24 cellular contexts compared by ENCODE assay signal in the genomic region with DNA sequence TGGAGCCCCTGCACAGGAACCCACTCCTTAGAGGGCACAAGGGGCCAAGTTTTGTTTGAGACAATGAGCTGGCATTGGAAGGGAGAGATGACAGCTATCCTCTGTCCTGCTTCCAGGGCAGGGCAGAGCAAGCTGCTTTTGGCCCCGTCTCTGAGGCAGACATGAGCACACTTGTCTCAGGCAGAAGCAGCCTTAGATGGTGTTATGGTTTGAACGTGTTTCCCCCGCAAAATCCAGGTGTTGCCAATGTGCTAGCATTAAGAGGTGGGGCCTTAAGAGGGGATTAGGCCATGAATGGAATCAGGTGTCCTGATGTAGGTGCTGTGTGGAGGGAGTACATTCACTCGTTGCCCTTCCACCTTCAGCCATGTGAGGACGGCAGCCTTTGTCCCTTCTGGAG. TPM values are rescaled to one million over a fixed set of nuclear protein-coding genes. Genes with fewer than 3 reads are reported as not detected.
DNase-seq lines count a peak whose midpoint lies in the region; FAIRE-seq and TF ChIP-seq lines count a peak whose summit lies in the region.
"Had no signal": no experiment of that assay in that cellular context is flagged by ENCODE, and none has a peak within 500 bp of the region (broad histone marks: within the 10 kb centered on the region; RNA-seq: fewer than 3 reads in every experiment).

No MANE protein-coding gene starts in this region.

- H4K20me1 ChIP-seq in BLaER1 (no peaks in the 10 kb centered on the region), MM.1S (ENCODE audit: insufficient read depth, low read length) (no peaks in the 10 kb centered on the region), H1 (replicated peaks in 1 of 2; ENCODE audit: control insufficient read depth in 1 of 2, insufficient read depth in 2 of 2, low read length in 2 of 2) (no peaks in the 10 kb centered on the region)

- 86% methylated on average over 5 of the region's 5 CpGs; no CpG with 5 or more reads in 1 of the 2 experiments for WGBS in H1 (ENCODE audit: extremely low coverage in 1 of 2, insufficient coverage in 1 of 2, insufficient read length in 1 of 2, insufficient replicate concordance in 2 of 2, low coverage in 1 of 2, low lambda C conversion rate in 2 of 2, missing lambda C conversion rate in 1 of 2), 2 experiments
- 89% methylated on average over 5 of the region's 5 CpGs for WGBS in mesenchymal stem cell

- FAIRE-seq in H1 (lab: Jason Lieb, UNC) = no peak
- FAIRE-seq: GM12891, GM18507 had no signal

- H3K4me1 ChIP-seq in BLaER1 = peaks cover 92% of the 10 kb centered on the region
- no peaks in the 10 kb centered on the region for H3K4me1 ChIP-seq in MM.1S (ENCODE audit: low read length)
- H3K4me1 ChIP-seq in H1 (replicated peaks in 1 of 4; ENCODE audit: control insufficient read depth in 3 of 4, insufficient read depth in 4 of 4, low read length in 3 of 4) = peaks cover 0 to 12% (median 9%) of the 10 kb centered on the region in 4 experiments; a peak in 6 of 7 replicates
- peaks cover 6% of the 10 kb centered on the region for H3K4me1 ChIP-seq in mesenchymal stem cell (ENCODE audit: control insufficient read depth, insufficient read depth, low read depth, low read length)
- H3K4me1 ChIP-seq in tibial artery = peaks cover 0 to 3% (median 0%) of the 10 kb centered on the region in 4 donors

- intact Hi-C loops in tibial artery (cut with DNase I; ENCODE audit: low total_unique reads) = no loop called here

- H3K14ac ChIP-seq in H1 (ENCODE audit: insufficient read length) = no peak overlapping the region
- H3K14ac ChIP-seq in mesenchymal stem cell (ENCODE audit: low read length in 2 of 2) = no peak overlapping the region

- no peaks in the 10 kb centered on the region for H3K9me3 ChIP-seq in BLaER1
- H3K9me3 ChIP-seq in MM.1S (replicated peaks; ENCODE audit: insufficient read depth, low read length) = no peaks in the 10 kb centered on the region
- no peaks in the 10 kb centered on the region for H3K9me3 ChIP-seq in H1 (ENCODE audit: insufficient read depth in 2 of 2, low read depth in 1 of 2, low read length in 1 of 2)
- no peaks in the 10 kb centered on the region for H3K9me3 ChIP-seq in mesenchymal stem cell (ENCODE audit: control insufficient read depth, low read length)
- no peaks in the 10 kb centered on the region for H3K9me3 ChIP-seq in tibial artery

- H3K4me2 ChIP-seq in BLaER1 (peak overlapping the region; percentile 72), MM.1S (ENCODE audit: low read depth, low read length) (no peak overlapping the region), H1 (ENCODE audit: insufficient read depth in 1 of 2, low read depth in 2 of 2, low read length in 2 of 2) (no peak overlapping the region), mesenchymal stem cell (ENCODE audit: low read length, poor library complexity, severe bottlenecking) (no peak overlapping the region)
- H3K4me2 ChIP-seq: KMS-11 had no signal

- TF ChIP-seq RAD21 in H1 (IDR thresholded peaks at IDR 0.05 in 1 of 2, conservative IDR thresholded peaks at IDR 0.05 in 1 of 2; ENCODE audit: low read depth in 2 of 2, low read length in 2 of 2) = no peak

- no peaks in the 10 kb centered on the region for H3K79me1 ChIP-seq in H1 (ENCODE audit: low read depth, low read length)
- no peaks in the 10 kb centered on the region for H3K79me1 ChIP-seq in mesenchymal stem cell (replicated peaks; ENCODE audit: low read length, poor library complexity, severe bottlenecking)

- peak overlapping the region; percentile 60; the same call in 1 of the 2 replicates for H2BK5ac ChIP-seq in H1 (ENCODE audit: low read depth, low read length)
- H2BK5ac ChIP-seq in mesenchymal stem cell (ENCODE audit: low read depth, low read length, poor library complexity, severe bottlenecking) = no peak overlapping the region

- H2AFZ ChIP-seq in MM.1S (ENCODE audit: low read length) (no peak overlapping the region), H1 (ENCODE audit: low read length) (peak overlapping the region; percentile 65; the same call in 1 of the 2 replicates), mesenchymal stem cell (ENCODE audit: low read depth, low read length) (no peak overlapping the region)

- peak; percentile 4 for DNase-seq in MM.1S
- DNase-seq in H1 (ENCODE audit: low read depth in 1 of 2, low spot score in 2 of 2) = no peak
- DNase-seq in mesenchymal stem cell = no peak
- no peak for DNase-seq in tibial artery
- no peak for DNase-seq in activated naive CD4-positive, alpha-beta T cell (lab: John Stamatoyannopoulos, UW)
- DNase-seq in NCI-H1417 treated with DMSO at 0.1 percent for 48 hours (lab: John Stamatoyannopoulos, UW) = no peak
- DNase-seq in type B pancreatic cell (ENCODE audit: extremely low spot score, unreplicated experiment) = no peak
- DNase-seq: CD8-positive, alpha-beta memory T cell; GF-D8; GOT3; HFFc6; NCI-H1105 treated with DMSO at 0.1 percent for 48 hours; NCI-H187 treated with DMSO at 0.1 percent for 48 hours; NCI-H748 treated with DMSO at 0.1 percent for 48 hours; OCI-M1 had no signal

- H3K36me3 ChIP-seq in BLaER1 (no peaks in the 10 kb centered on the region), MM.1S (replicated peaks; ENCODE audit: insufficient read depth, low read length) (no peaks in the 10 kb centered on the region), H1 (ENCODE audit: control insufficient read depth in 2 of 4, insufficient read depth in 4 of 4, low read length in 3 of 4) (no peaks in the 10 kb centered on the region), mesenchymal stem cell (ENCODE audit: control insufficient read depth in 1 of 2, insufficient read depth in 2 of 2, low read depth in 1 of 2, low read length in 2 of 2) (no peaks in the 10 kb centered on the region), tibial artery (no peaks in the 10 kb centered on the region)

- CTCF ChIA-PET in H1 (lab: Charles Lee; ENCODE audit: partially characterized antibody) = interaction anchor here (1.0 to 14.7 kb wide), 8 partner anchors 10 to 436 kb away, joined by 3 to 243 read pairs (median 5); partner anchors contain the start of gene KCNJ5

- H3K4me3 ChIP-seq in BLaER1 (no peak overlapping the region), MM.1S (ENCODE audit: low read length) (no peak overlapping the region), H1 (ENCODE audit: extremely low read depth in 1 of 4, insufficient read depth in 2 of 4, low read depth in 3 of 4, low read length in 4 of 4) (no peak overlapping the region), mesenchymal stem cell (ENCODE audit: insufficient read depth in 1 of 2, low read depth in 1 of 2, low read length in 2 of 2) (no peak overlapping the region), tibial artery (no peak overlapping the region)

- H4K8ac ChIP-seq in H1 (ENCODE audit: extremely low read depth, insufficient read depth, low read length) (no peak overlapping the region), mesenchymal stem cell (ENCODE audit: low read length) (peak overlapping the region; percentile 55)

- H3K27ac ChIP-seq in BLaER1 (no peak overlapping the region), MM.1S (ENCODE audit: low read length) (no peak overlapping the region), H1 (ENCODE audit: low read depth, low read length) (no peak overlapping the region), mesenchymal stem cell (ENCODE audit: low read length, poor library complexity, severe bottlenecking) (no peak overlapping the region), tibial artery (no peak overlapping the region)
- H3K27ac ChIP-seq: KMS-11 had no signal

- no peaks in the 10 kb centered on the region for H3K36me3 Mint-ChIP-seq in type B pancreatic cell
- H3K36me3 Mint-ChIP-seq: CD8-positive, alpha-beta memory T cell had no signal

- TF ChIP-seq POLR2A in H1 (IDR thresholded peaks at IDR 0.05; ENCODE audit: control extremely low read depth in 1 of 2, low read depth in 2 of 2, low read length in 2 of 2) = no peak

- peak overlapping the region; percentile 31 for H4K91ac ChIP-seq in H1 (replicated peaks; ENCODE audit: insufficient read length, low read length)
- peak overlapping the region; percentile 56 for H4K91ac ChIP-seq in mesenchymal stem cell (ENCODE audit: low read length)

- no peak overlapping the region for H4K5ac ChIP-seq in H1 (ENCODE audit: insufficient read length, low read depth, low read length)

- no peak overlapping the region for H3K23ac ChIP-seq in H1 (ENCODE audit: insufficient read length)
- H3K23ac ChIP-seq in mesenchymal stem cell (ENCODE audit: low read length in 2 of 2) = no peak overlapping the region

- H3K23me2 ChIP-seq in H1 (ENCODE audit: low read depth, low read length) = no peaks in the 10 kb centered on the region

- H3K9ac ChIP-seq in BLaER1 (no peak overlapping the region), MM.1S (ENCODE audit: low read length) (no peak overlapping the region), H1 (replicated peaks in 1 of 4; ENCODE audit: extremely low read depth in 1 of 4, low read depth in 3 of 4, low read length in 3 of 4) (no peak overlapping the region), mesenchymal stem cell (ENCODE audit: low read length) (no peak overlapping the region)
- H3K9ac ChIP-seq: KMS-11 had no signal

- H3K27me3 ChIP-seq in BLaER1 = no peaks in the 10 kb centered on the region
- H3K27me3 ChIP-seq in MM.1S (replicated peaks; ENCODE audit: insufficient read depth, low read length) = no peaks in the 10 kb centered on the region; the same call in 1 of the 2 replicates
- peaks cover 0 to 6% (median 0%) of the 10 kb centered on the region in 4 experiments; a peak in 3 of 7 replicates for H3K27me3 ChIP-seq in H1 (replicated peaks in 1 of 4; ENCODE audit: control insufficient read depth in 3 of 4, extremely low read depth in 1 of 4, insufficient read depth in 3 of 4, low read length in 3 of 4)
- H3K27me3 ChIP-seq in mesenchymal stem cell (ENCODE audit: control insufficient read depth in 1 of 2, insufficient read depth in 1 of 2, low read length in 2 of 2) = peaks cover 42 to 69% of the 10 kb centered on the region in 2 experiments
- peaks cover 0 to 25% of the 10 kb centered on the region in 2 donors for H3K27me3 ChIP-seq in tibial artery

- 0 out of 2 replicates have a peak overlapping the region, but pooled peaks have one; percentile 61 for H2BK20ac ChIP-seq in H1 (ENCODE audit: low read length)

- peak overlapping the region; percentile 84; the same call in 1 of the 2 replicates for H2BK12ac ChIP-seq in H1 (ENCODE audit: low read depth, low read length)
- H2BK12ac ChIP-seq in mesenchymal stem cell (ENCODE audit: low read length in 2 of 2) = no peak overlapping the region

- TF ChIP-seq EP300 in H1 (IDR thresholded peaks at IDR 0.05; ENCODE audit: borderline replicate concordance in 1 of 2, low read depth in 2 of 2, low read length in 2 of 2) = no peak

- peak overlapping the region; percentile 32; the same call in 1 of the 2 replicates for H3K18ac ChIP-seq in H1 (ENCODE audit: extremely low read depth, low read length)
- no peak overlapping the region for H3K18ac ChIP-seq in mesenchymal stem cell (ENCODE audit: low read depth in 1 of 2, low read length in 2 of 2)

- no peaks in the 10 kb centered on the region for H3F3A ChIP-seq in MM.1S (ENCODE audit: insufficient read depth, low read length)

- H3K79me2 ChIP-seq in MM.1S (ENCODE audit: low read length) (no peaks in the 10 kb centered on the region), H1 (ENCODE audit: control insufficient read depth in 1 of 2, insufficient read depth in 2 of 2, low read length in 2 of 2) (no peaks in the 10 kb centered on the region)

- H2BK120ac ChIP-seq in H1 (replicated peaks; ENCODE audit: low read depth, low read length) (no peak overlapping the region), mesenchymal stem cell (ENCODE audit: low read depth, low read length) (no peak overlapping the region)

- no peak overlapping the region for H3K56ac ChIP-seq in H1 (replicated peaks; ENCODE audit: insufficient read length, low read depth, low read length)

- TF ChIP-seq CTCF in MM.1S (IDR thresholded peaks at IDR 0.05; ENCODE audit: low read length) (no peak), H1 (IDR thresholded peaks at IDR 0.05; ENCODE audit: control extremely low read depth in 1 of 3, insufficient read depth in 1 of 3, low read depth in 1 of 3, low read length in 3 of 3) (no peak), tibial artery (IDR thresholded peaks at IDR 0.05) (no peak), type B pancreatic cell (conservative IDR thresholded peaks at IDR 0.05) (no peak)

- H3K4ac ChIP-seq in H1 (replicated peaks; ENCODE audit: insufficient read length, low read depth, low read length) (no peak overlapping the region), mesenchymal stem cell (ENCODE audit: low read depth in 1 of 2, low read length in 2 of 2) (no peak overlapping the region)

- H2BK15ac ChIP-seq in H1 (ENCODE audit: low read length) = no peak overlapping the region
- H2BK15ac ChIP-seq in mesenchymal stem cell (ENCODE audit: low read depth, poor library complexity, severe bottlenecking) = no peak overlapping the region

- H3K4me1 Mint-ChIP-seq in type B pancreatic cell (ENCODE audit: unreplicated experiment) = peaks cover 17% of the 10 kb centered on the region
- H3K4me1 Mint-ChIP-seq: CD8-positive, alpha-beta memory T cell had no signal

- H2AK5ac ChIP-seq in H1 (ENCODE audit: low read depth, low read length) (0 out of 2 replicates have a peak overlapping the region, but pooled peaks have one; percentile 45), mesenchymal stem cell (ENCODE audit: low read length, severe bottlenecking) (no peak overlapping the region)

- no peaks in the 10 kb centered on the region for H3K9me2 ChIP-seq in MM.1S (replicated peaks; ENCODE audit: insufficient read depth, low read length)

- POLR2A ChIA-PET in H1 (lab: Charles Lee; ENCODE audit: partially characterized antibody) = interaction anchor here (1.0 kb wide), 2 partner anchors 9 to 12 kb away, joined by 3 read pairs; no protein-coding TSS in a partner anchor

- no peak overlapping the region for H3K27ac Mint-ChIP-seq in type B pancreatic cell
- H3K27ac Mint-ChIP-seq: CD8-positive, alpha-beta memory T cell; HFFc6 had no signal

- H3K4me3 Mint-ChIP-seq in type B pancreatic cell = no peak overlapping the region
- H3K4me3 Mint-ChIP-seq: CD8-positive, alpha-beta memory T cell; HFFc6 had no signal

- H3K27me3 Mint-ChIP-seq in type B pancreatic cell = peaks cover 3% of the 10 kb centered on the region

- no peaks in the 10 kb centered on the region for H3K9me3 Mint-ChIP-seq in type B pancreatic cell
- H3K9me3 Mint-ChIP-seq: CD8-positive, alpha-beta memory T cell; HFFc6 had no signal

RNA-seq across cellular contexts. Expression of gene TP53AIP1, which starts 2.5 kb away (rescaled TPM):
- not detected in 2 replicates for total RNA-seq in H1 (2021; fragmentation: NEBNext Ultra II Directional; extraction: Animal tissue kit (Norgen Biotek cat#: 25700))
- polyA plus RNA-seq in H1 (2011; rRNA removed) = 0.03 TPM in 1 of 2 replicates, not detected in the other
- polyA plus RNA-seq in H1 (2011; cell fraction: cytosol; rRNA removed) = 0.04 TPM
- polyA plus RNA-seq in H1 (2011; cell fraction: nucleus; rRNA removed) = 0.19 TPM
- 0.18 to 0.25 TPM in 2 of 4 replicates, not detected in the others for polyA plus RNA-seq in H1 (2012, experiment 1 of 2)
- not detected for polyA plus RNA-seq in H1 (2012, experiment 2 of 2)
- 0.04 TPM for polyA plus RNA-seq in H1 (2013, experiment 1 of 2)
- polyA plus RNA-seq in H1 (2013, experiment 2 of 2) = 0.02 TPM
- not detected in 2 replicates for polyA minus RNA-seq in H1 (2011; rRNA and poly(A)+ RNA removed)
- polyA minus RNA-seq in H1 (2011; cell fraction: cytosol; rRNA and poly(A)+ RNA removed) = not detected
- 0.70 TPM for polyA minus RNA-seq in H1 (2011; cell fraction: nucleus; rRNA and poly(A)+ RNA removed)
- polyA plus RNA-seq in mesenchymal stem cell (2013, experiment 1 of 2) = not detected
- not detected for polyA plus RNA-seq in mesenchymal stem cell (2013, experiment 2 of 2)
- 0.24 and 0.69 TPM in 2 replicates for total RNA-seq in type B pancreatic cell (ENCODE audit: low replicate concordance)
- total RNA-seq: A172; CD8-positive, alpha-beta memory T cell; HFFc6; M059J; NCI-H460; RPMI7951 had no signal
- polyA plus RNA-seq: BJ; CD8-positive, alpha-beta memory T cell had no signal

RNA-seq across cellular contexts. Expression of gene KCNJ5, which starts 49.0 kb away (rescaled TPM):
- total RNA-seq in H1 (2021; fragmentation: NEBNext Ultra II Directional; extraction: Animal tissue kit (Norgen Biotek cat#: 25700)) = not detected in 2 replicates
- polyA plus RNA-seq in H1 (2011; rRNA removed) = 0.03 and 0.05 TPM in 2 replicates
- polyA plus RNA-seq in H1 (2011; cell fraction: cytosol; rRNA removed) = 0.03 TPM
- 0.10 TPM for polyA plus RNA-seq in H1 (2011; cell fraction: nucleus; rRNA removed)
- polyA plus RNA-seq in H1 (2012, experiment 1 of 2) = 0.03 to 0.09 TPM in 2 of 4 replicates, not detected in the others
- polyA plus RNA-seq in H1 (2012, experiment 2 of 2) = not detected
- polyA plus RNA-seq in H1 (2013, experiment 1 of 2) = not detected
- not detected for polyA plus RNA-seq in H1 (2013, experiment 2 of 2)
- polyA minus RNA-seq in H1 (2011; rRNA and poly(A)+ RNA removed) = 0.13 TPM in 1 of 2 replicates, not detected in the other
- 0.22 TPM for polyA minus RNA-seq in H1 (2011; cell fraction: cytosol; rRNA and poly(A)+ RNA removed)
- not detected for polyA minus RNA-seq in H1 (2011; cell fraction: nucleus; rRNA and poly(A)+ RNA removed)
- 0.03 TPM for polyA plus RNA-seq in mesenchymal stem cell (2013, experiment 1 of 2)
- polyA plus RNA-seq in mesenchymal stem cell (2013, experiment 2 of 2) = not detected
- 0.90 and 1.6 TPM in 2 replicates for total RNA-seq in type B pancreatic cell (ENCODE audit: low replicate concordance)
- total RNA-seq: HFFc6, M059J, NCI-H460 had no signal
- polyA plus RNA-seq: BJ; CD8-positive, alpha-beta memory T cell had no signal
